In the genomic region with DNA sequence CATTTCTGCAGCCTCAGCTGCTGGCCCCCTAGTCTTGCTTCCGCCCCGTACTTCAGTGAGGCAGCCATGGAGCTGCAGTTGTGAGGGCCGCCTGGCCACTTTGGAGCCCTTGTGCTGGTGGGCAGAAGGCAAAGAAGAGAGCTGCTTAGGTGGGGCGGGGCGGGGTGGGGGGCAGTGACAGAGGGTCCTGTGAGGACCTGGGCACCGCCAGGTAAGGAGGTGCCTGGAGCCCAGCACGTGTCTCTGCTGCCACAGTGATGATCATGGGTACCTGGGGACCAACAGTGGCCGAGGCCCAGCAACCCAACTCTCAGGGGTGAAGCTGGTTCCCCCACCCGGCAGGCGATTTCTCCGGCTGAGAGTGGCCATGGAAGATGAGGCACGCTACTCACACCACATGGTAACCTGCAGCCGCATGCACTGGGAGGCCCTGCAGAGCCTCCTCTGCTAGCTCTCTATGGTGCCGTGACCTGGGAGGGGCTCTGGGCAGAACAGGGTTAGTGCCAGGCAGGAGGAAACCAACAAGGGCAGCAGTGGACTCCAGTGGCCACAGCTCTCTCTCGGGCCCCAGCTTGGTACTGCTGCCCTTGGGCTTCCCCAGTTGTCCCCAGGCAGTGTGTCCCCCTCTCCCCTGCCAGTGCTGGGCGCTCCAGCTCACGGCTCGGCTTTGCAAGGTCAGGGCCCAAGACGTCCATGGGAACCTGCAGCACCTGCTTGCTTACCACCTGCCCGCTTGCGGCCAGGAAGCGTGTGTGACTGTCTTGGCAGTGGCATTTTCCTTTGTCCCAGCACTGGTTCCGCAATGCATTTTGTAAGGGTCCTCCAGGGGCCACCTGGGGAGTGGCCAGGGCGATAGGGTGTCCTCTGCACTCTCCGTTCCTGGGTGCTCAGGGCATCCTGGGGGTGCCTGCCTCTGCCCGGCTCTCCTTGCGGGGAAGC, we compare ENCODE assay signal across 15 cellular contexts. TPM values are rescaled to one million over a fixed set of nuclear protein-coding genes. Genes with fewer than 3 reads are reported as not detected.
DNase-seq lines count a peak whose midpoint lies in the region; ATAC-seq and TF ChIP-seq lines count a peak whose summit lies in the region.
"Had no signal": no experiment of that assay in that cellular context is flagged by ENCODE, and none has a peak within 500 bp of the region (broad histone marks: within the 10 kb centered on the region; RNA-seq: fewer than 3 reads in every experiment).

No MANE protein-coding gene starts in this region.

- no peak overlapping the region for H2AFZ ChIP-seq in osteoblast (ENCODE audit: low read length)
- H2AFZ ChIP-seq: GM23338 had no signal

- TF ChIP-seq CTCF in coronary artery (IDR thresholded peaks at IDR 0.05), result no peak
- TF ChIP-seq CTCF in osteoblast (IDR thresholded peaks at IDR 0.05; ENCODE audit: extremely low read depth, low read depth, low read length), result no peak
- TF ChIP-seq CTCF in GM13977 (IDR thresholded peaks at IDR 0.05; ENCODE audit: extremely low read depth, insufficient read depth, missing control alignments), result no peak

- DNase-seq in stimulated activated naive CD8-positive, alpha-beta T cell treated with anti-CD3 and anti-CD28 coated beads, Interleukin-15, Interleukin-2, amounts not matched to agents 100 U/mL and 50 U/mL, for 24 hours, result no peak
- no peak for DNase-seq in stimulated activated naive CD8-positive, alpha-beta T cell treated with anti-CD3 and anti-CD28 coated beads, Interleukin-15, amount 100 ng/mL, for 72 hours
- peak; percentile 64 for DNase-seq in coronary artery (ENCODE audit: low spot score)
- DNase-seq in osteoblast (ENCODE audit: insufficient read length, low spot score, missing footprints), result peak; percentile 50
- DNase-seq in GM13977 (ENCODE audit: low spot score), result no peak
- DNase-seq in activated CD4-positive, alpha-beta T cell treated with anti-CD3 and anti-CD28 coated beads for 36 hours, result no peak
- DNase-seq: BE2C; CD4-positive, alpha-beta memory T cell; DMS79 had no signal

- POLR2A ChIA-PET in activated CD4-positive, alpha-beta T cell treated with anti-CD3 and anti-CD28 coated beads for 36 hours (lab: Charles Lee), result no interaction called here

- H3K27me3 Mint-ChIP-seq in stimulated activated naive CD8-positive, alpha-beta T cell treated with anti-CD3 and anti-CD28 coated beads, Interleukin-15, amount 100 ng/mL, for 72 hours, result no peaks in the 10 kb centered on the region
- no peaks in the 10 kb centered on the region for H3K27me3 Mint-ChIP-seq in activated CD4-positive, alpha-beta T cell treated with anti-CD3 and anti-CD28 coated beads for 36 hours
- H3K27me3 Mint-ChIP-seq: CD4-positive, alpha-beta memory T cell had no signal

- H3K27me3 ChIP-seq in osteoblast (ENCODE audit: insufficient read depth, low read length), result no peaks in the 10 kb centered on the region
- H3K27me3 ChIP-seq: BE2C had no signal

- H3K4me3 Mint-ChIP-seq in stimulated activated naive CD8-positive, alpha-beta T cell treated with anti-CD3 and anti-CD28 coated beads, Interleukin-15, amount 100 ng/mL, for 72 hours, result no peak overlapping the region
- no peak overlapping the region for H3K4me3 Mint-ChIP-seq in activated CD4-positive, alpha-beta T cell treated with anti-CD3 and anti-CD28 coated beads for 36 hours
- H3K4me3 Mint-ChIP-seq: CD4-positive, alpha-beta memory T cell; GM23338 had no signal

- peaks cover 11% of the 10 kb centered on the region for H3K36me3 ChIP-seq in osteoblast (ENCODE audit: insufficient read depth, low read length)

- no peak overlapping the region for H3K4me3 ChIP-seq in coronary artery
- no peak overlapping the region for H3K4me3 ChIP-seq in osteoblast (ENCODE audit: insufficient read depth, low read length)
- H3K4me3 ChIP-seq: A549, GM12878, GM23338 had no signal

- H3K9me3 ChIP-seq in osteoblast (ENCODE audit: low read depth, low read length), result no peaks in the 10 kb centered on the region
- H3K9me3 ChIP-seq: A549, BE2C had no signal

- intact Hi-C loops in activated CD4-positive, alpha-beta T cell treated with anti-CD3 and anti-CD28 coated beads for 36 hours (cut with DNase I, micrococcal nuclease), result no loop called here

- no peaks in the 10 kb centered on the region for H3K9me3 Mint-ChIP-seq in stimulated activated naive CD8-positive, alpha-beta T cell treated with anti-CD3 and anti-CD28 coated beads, Interleukin-15, amount 100 ng/mL, for 72 hours
- H3K9me3 Mint-ChIP-seq in activated CD4-positive, alpha-beta T cell treated with anti-CD3 and anti-CD28 coated beads for 36 hours (ENCODE audit: low read depth), result no peaks in the 10 kb centered on the region
- H3K9me3 Mint-ChIP-seq: CD4-positive, alpha-beta memory T cell; GM23338 had no signal

- ATAC-seq in stimulated activated naive CD8-positive, alpha-beta T cell treated with anti-CD3 and anti-CD28 coated beads, Interleukin-15, Interleukin-2, amounts not matched to agents 100 U/mL and 50 U/mL, for 24 hours, result peak; percentile 16
- no peak for ATAC-seq in stimulated activated naive CD8-positive, alpha-beta T cell treated with anti-CD3 and anti-CD28 coated beads, Interleukin-15, amount 100 ng/mL, for 72 hours
- ATAC-seq in HG02678 (IDR thresholded peaks at IDR 0.05; ENCODE audit: unreplicated experiment), result no peak
- no peak for ATAC-seq in activated CD4-positive, alpha-beta T cell treated with anti-CD3 and anti-CD28 coated beads for 36 hours
- ATAC-seq: A549, GM12878 had no signal

- no peak overlapping the region for H3K27ac ChIP-seq in coronary artery
- no peak overlapping the region for H3K27ac ChIP-seq in osteoblast (ENCODE audit: low read depth, low read length)
- H3K27ac ChIP-seq: A549, C4-2B had no signal

- in situ Hi-C loops in GM13977 (cut with MboI; ENCODE audit: low pct_unique_long_range_greater_than_20kb, low sequenced_read_pairs, unreplicated experiment), result no loop called here

- H3K36me3 Mint-ChIP-seq in activated CD4-positive, alpha-beta T cell treated with anti-CD3 and anti-CD28 coated beads for 36 hours (ENCODE audit: low read depth), result peaks cover 18% of the 10 kb centered on the region

- no peak overlapping the region for H3K27ac Mint-ChIP-seq in stimulated activated naive CD8-positive, alpha-beta T cell treated with anti-CD3 and anti-CD28 coated beads, Interleukin-15, amount 100 ng/mL, for 72 hours
- H3K27ac Mint-ChIP-seq in activated CD4-positive, alpha-beta T cell treated with anti-CD3 and anti-CD28 coated beads for 36 hours, result no peak overlapping the region
- H3K27ac Mint-ChIP-seq: CD4-positive, alpha-beta memory T cell; GM23338 had no signal

- H3K4me2 ChIP-seq in osteoblast (ENCODE audit: insufficient read depth, low read length), result no peak overlapping the region
- H3K4me2 ChIP-seq: A549, GM23338 had no signal

- H3K4me1 ChIP-seq in osteoblast (ENCODE audit: insufficient read depth, low read length), result no peaks in the 10 kb centered on the region
- H3K4me1 ChIP-seq: A549 had no signal

- no peaks in the 10 kb centered on the region for H4K20me1 ChIP-seq in osteoblast (ENCODE audit: insufficient read depth, low read length)

- peaks cover 7% of the 10 kb centered on the region for H3K4me1 Mint-ChIP-seq in stimulated activated naive CD8-positive, alpha-beta T cell treated with anti-CD3 and anti-CD28 coated beads, Interleukin-15, amount 100 ng/mL, for 72 hours
- H3K4me1 Mint-ChIP-seq in activated CD4-positive, alpha-beta T cell treated with anti-CD3 and anti-CD28 coated beads for 36 hours, result no peaks in the 10 kb centered on the region

- no peaks in the 10 kb centered on the region for H3K79me2 ChIP-seq in osteoblast (ENCODE audit: insufficient read depth, low read length)

- CTCF ChIA-PET in activated CD4-positive, alpha-beta T cell treated with anti-CD3 and anti-CD28 coated beads for 36 hours (lab: Charles Lee), result no interaction called here

RNA-seq across cellular contexts. Expression of gene NDUFS6, which starts 24.0 kb away (rescaled TPM):
- total RNA-seq in osteoblast, result 19.2 and 23.9 TPM in 2 replicates
- total RNA-seq in activated CD4-positive, alpha-beta T cell treated with anti-CD3 and anti-CD28 coated beads for 36 hours, result 10 to 100 TPM; 18.8 to 37.1 TPM

RNA-seq across cellular contexts. Expression of gene MRPL36, which starts 25.5 kb away (rescaled TPM):
- total RNA-seq in osteoblast, result 35.1 and 35.7 TPM in 2 replicates
- 10 to 100 TPM; 51.4 to 64.9 TPM for total RNA-seq in activated CD4-positive, alpha-beta T cell treated with anti-CD3 and anti-CD28 coated beads for 36 hours

RNA-seq across cellular contexts. Expression of gene IRX4, which starts 57.6 kb away (rescaled TPM):
- not detected in 2 replicates for total RNA-seq in osteoblast
- not detected for total RNA-seq in activated CD4-positive, alpha-beta T cell treated with anti-CD3 and anti-CD28 coated beads for 36 hours
- total RNA-seq: CD4-positive, alpha-beta memory T cell; G401; GM12878 had no signal

Comparison
In these comparisons a context has a peak if more than half of its experiments do, and no peak if none do; other contexts are left out.
1. DNase-seq: peak in coronary artery (single experiment) and osteoblast (single experiment); none in stimulated activated naive CD8-positive, alpha-beta T cell treated with anti-CD3 and anti-CD28 coated beads, Interleukin-15, Interleukin-2, amounts not matched to agents 100 U/mL and 50 U/mL, for 24 hours (single experiment), stimulated activated naive CD8-positive, alpha-beta T cell treated with anti-CD3 and anti-CD28 coated beads, Interleukin-15, amount 100 ng/mL, for 72 hours (0 of 2), GM13977 (single experiment) and activated CD4-positive, alpha-beta T cell treated with anti-CD3 and anti-CD28 coated beads for 36 hours (single experiment).